Comparison of ENCODE assay signal across 26 cellular contexts in genomic region chr18:13932285-13933025, GRCh38. TPM values are rescaled to one million over a fixed set of nuclear protein-coding genes. Genes with fewer than 3 reads are reported as not detected.
"Had no signal": no experiment of that assay in that cellular context is flagged by ENCODE, and none has a peak within 500 bp of the region (broad histone marks: within the 10 kb centered on the region; RNA-seq: fewer than 3 reads in every experiment).

No MANE protein-coding gene starts in this region.

- ATAC-seq: activated T-cell treated with anti-CD3 and anti-CD28 coated beads, Interleukin-2, amount 50 U/mL, for 4 hours; PC-3; T-helper 17 cell had no signal

- H3K9me3 Mint-ChIP-seq: activated CD4-positive, alpha-beta T cell treated with anti-CD3 and anti-CD28 coated beads, Interleukin-2, amount 10 ng/mL, durations not matched to agents 24 days and 14 days; central memory CD8-positive, alpha-beta T cell had no signal

- H3K9me3 ChIP-seq: MG63 had no signal

- H3K4me1 Mint-ChIP-seq: activated B cell treated with CpG ODN at 0.5 μM for 24 hours; activated CD4-positive, alpha-beta T cell treated with anti-CD3 and anti-CD28 coated beads, Interleukin-2, amount 10 ng/mL, durations not matched to agents 24 days and 14 days; brain; central memory CD8-positive, alpha-beta T cell; T-helper 17 cell had no signal

- H3K4me3 ChIP-seq: MG63 had no signal

- H3K27me3 Mint-ChIP-seq: activated B cell treated with CpG ODN at 0.5 μM for 24 hours; activated CD4-positive, alpha-beta T cell treated with anti-CD3 and anti-CD28 coated beads, Interleukin-2, amount 10 ng/mL, durations not matched to agents 24 days and 14 days; brain; central memory CD8-positive, alpha-beta T cell; T-helper 17 cell had no signal

- H3K36me3 Mint-ChIP-seq: activated naive CD8-positive, alpha-beta T cell; brain had no signal

- DNase-seq: activated B cell treated with CpG ODN at 0.5 μM for 24 hours; activated CD4-positive, alpha-beta T cell treated with anti-CD3 and anti-CD28 coated beads for 1 hour; activated CD4-positive, alpha-beta T cell treated with anti-CD3 and anti-CD28 coated beads, Interleukin-2, amount 10 ng/mL, durations not matched to agents 24 days and 14 days; activated CD4-positive, alpha-beta T cell treated with anti-CD3 and anti-CD28 coated beads, Interleukin-2, amount 50 U/mL, for 48 hours; activated effector memory CD4-positive, alpha-beta T cell treated with anti-CD3 and anti-CD28 coated beads, Interleukin-2, amount 50 U/mL, for 16 hours; activated naive CD4-positive, alpha-beta T cell treated with Interleukin-2 at 50 U/mL for 16 hours; activated T-cell treated with anti-CD3 and anti-CD28 coated beads, Interleukin-2, amount 50 U/mL, for 4 hours; amygdala; MG63; MV-4-11; NCI-H1092 treated with DMSO at 0.1 percent for 48 hours; NCI-H1417 treated with DMSO at 0.1 percent for 48 hours; NCI-H1694; NCI-H2029 treated with DMSO at 0.1 percent for 48 hours; NCI-H446; NCI-H524; PC-3; SHP77; T-helper 17 cell; T-helper 9 cell had no signal

- H3K27ac Mint-ChIP-seq: activated B cell treated with CpG ODN at 0.5 μM for 24 hours; activated CD4-positive, alpha-beta T cell treated with anti-CD3 and anti-CD28 coated beads, Interleukin-2, amount 10 ng/mL, durations not matched to agents 24 days and 14 days; activated naive CD8-positive, alpha-beta T cell; brain; T-helper 17 cell had no signal

- H3K4me3 Mint-ChIP-seq: activated B cell treated with CpG ODN at 0.5 μM for 24 hours; activated CD4-positive, alpha-beta T cell treated with anti-CD3 and anti-CD28 coated beads, Interleukin-2, amount 10 ng/mL, durations not matched to agents 24 days and 14 days; activated naive CD8-positive, alpha-beta T cell; activated T-cell treated with anti-CD3 and anti-CD28 coated beads, Interleukin-2, amount 50 U/mL, for 4 hours; brain; central memory CD8-positive, alpha-beta T cell; T-helper 17 cell had no signal

- H3K36me3 ChIP-seq: MG63 had no signal

- H3K27me3 ChIP-seq: MG63 had no signal

- FAIRE-seq: astrocyte, RCC 7860 had no signal

RNA-seq across cellular contexts. Expression of gene MC2R, which starts 17.1 kb away (rescaled TPM):
- total RNA-seq: activated B cell treated with CpG ODN at 0.5 μM for 24 hours; activated CD4-positive, alpha-beta T cell treated with anti-CD3 and anti-CD28 coated beads, Interleukin-2, amount 10 ng/mL, durations not matched to agents 24 days and 14 days; activated T-cell treated with anti-CD3 and anti-CD28 coated beads, Interleukin-2, amount 50 U/mL, for 4 hours; astrocyte; PC-3; SK-MEL-5; T-helper 17 cell had no signal
